ENCODE assay signal across 8 cellular contexts in the genomic region with DNA sequence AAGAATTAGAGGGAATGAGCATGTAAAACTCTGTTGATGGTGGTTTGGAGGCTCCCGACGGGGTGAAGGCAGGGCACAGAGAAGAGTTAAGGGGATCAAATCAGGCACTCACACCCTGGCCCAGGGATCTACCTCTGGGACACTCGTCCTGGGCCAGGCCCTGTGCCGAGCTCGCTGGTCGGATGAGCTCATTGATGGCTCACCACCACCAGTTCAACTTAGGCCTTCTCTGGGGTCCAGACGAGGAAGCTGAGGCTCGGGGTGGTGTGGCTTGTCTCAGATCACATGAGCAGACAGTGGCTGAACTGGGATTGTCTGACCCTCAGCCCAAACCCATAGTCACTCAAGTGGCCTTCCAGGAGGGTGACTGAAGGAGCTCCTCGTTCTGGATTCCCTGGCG. TPM values are rescaled to one million over a fixed set of nuclear protein-coding genes. Genes with fewer than 3 reads are reported as not detected.
DNase-seq lines count a peak whose midpoint lies in the region; ATAC-seq, FAIRE-seq and TF ChIP-seq lines count a peak whose summit lies in the region.

No MANE protein-coding gene starts in this region.

- no peak for FAIRE-seq in GM12891 (lab: Jason Lieb, UNC)

- H4K12ac ChIP-seq in trophoblast cell (ENCODE audit: low read depth, low read length): no peak overlapping the region

- no peak overlapping the region for H2BK5ac ChIP-seq in trophoblast cell (ENCODE audit: low read depth, low read length, poor library complexity)

- H3K9me3 ChIP-seq in SJSA1 (replicated peaks) (no peaks in the 10 kb centered on the region), trophoblast cell (ENCODE audit: insufficient read depth, low read depth, low read length) (no peaks in the 10 kb centered on the region)

- no peak overlapping the region for H2BK120ac ChIP-seq in trophoblast cell (ENCODE audit: insufficient read depth, low read length, poor library complexity)

- ATAC-seq in GM21619 (IDR thresholded peaks at IDR 0.05; ENCODE audit: unreplicated experiment): no peak

- peaks cover 44% of the 10 kb centered on the region for H3K79me2 ChIP-seq in trophoblast cell (ENCODE audit: control insufficient read depth, insufficient read depth, low read length, poor library complexity)

- no peak overlapping the region for H3K18ac ChIP-seq in trophoblast cell (ENCODE audit: low read length)

- H3K9ac ChIP-seq in trophoblast cell (ENCODE audit: low read length): no peak overlapping the region

- H2AK5ac ChIP-seq in trophoblast cell (ENCODE audit: low read length): no peak overlapping the region

- H3K27me3 ChIP-seq in SJSA1 (replicated peaks) (no peaks in the 10 kb centered on the region), trophoblast cell (ENCODE audit: insufficient read depth, low read length) (no peaks in the 10 kb centered on the region)

- H4K8ac ChIP-seq in trophoblast cell (ENCODE audit: low read depth, low read length): no peak overlapping the region

- peaks cover 55% of the 10 kb centered on the region for H3K36me3 ChIP-seq in SJSA1
- H3K36me3 ChIP-seq in trophoblast cell (ENCODE audit: control insufficient read depth in 1 of 2, insufficient read depth in 2 of 2, low read length in 2 of 2): peaks cover 24 to 26% of the 10 kb centered on the region in 2 experiments

- H3K4me1 ChIP-seq in SJSA1 (replicated peaks) (peaks cover 47% of the 10 kb centered on the region), trophoblast cell (ENCODE audit: control insufficient read depth in 1 of 2, insufficient read depth in 2 of 2, low read length in 2 of 2) (peaks cover 18 to 26% of the 10 kb centered on the region in 2 experiments)

- H3K27ac ChIP-seq in SJSA1 (no peak overlapping the region), trophoblast cell (ENCODE audit: low read depth, low read length) (no peak overlapping the region)

- no peak overlapping the region for H4K91ac ChIP-seq in trophoblast cell (ENCODE audit: low read depth, low read length)

- TF ChIP-seq POLR2A in GM12891 (IDR thresholded peaks at IDR 0.05; ENCODE audit: low read depth, low read length): no peak

- no peak for TF ChIP-seq CTCF in epithelial cell of proximal tubule (conservative IDR thresholded peaks at IDR 0.05; ENCODE audit: low read depth, low read length)

- H3K14ac ChIP-seq in trophoblast cell (ENCODE audit: low read length): no peak overlapping the region

- H3K23ac ChIP-seq in trophoblast cell (ENCODE audit: low read length): no peak overlapping the region

- H3K4ac ChIP-seq in trophoblast cell (ENCODE audit: low read depth, low read length): peak overlapping the region; percentile 88

- no peak overlapping the region for H2AFZ ChIP-seq in trophoblast cell (ENCODE audit: insufficient read depth, low read length, poor library complexity)

- no peak overlapping the region for H2BK12ac ChIP-seq in trophoblast cell (ENCODE audit: low read length)

- H3K4me2 ChIP-seq in trophoblast cell (ENCODE audit: low read length): peak overlapping the region; percentile 95

- H3K79me1 ChIP-seq in trophoblast cell (ENCODE audit: low read length): peaks cover 11% of the 10 kb centered on the region

- peak; percentile 24 for DNase-seq in GM03348 (ENCODE audit: low spot score)
- no peak for DNase-seq in SJSA1 (ENCODE audit: low read depth in 1 of 2, low spot score in 2 of 2)
- no peak for DNase-seq in epithelial cell of proximal tubule (ENCODE audit: low read depth)
- no peak for DNase-seq in trophoblast cell
- no peak for DNase-seq in GM19238 (ENCODE audit: insufficient read length, low spot score)
- DNase-seq in NCI-H1694 treated with DMSO at 0.1 percent for 48 hours (lab: John Stamatoyannopoulos, UW): no peak
- DNase-seq in GM12891 (ENCODE audit: insufficient read length, low spot score): no peak

- WGBS in trophoblast cell (ENCODE audit: extremely low coverage, insufficient coverage, insufficient read length): no CpG with 5 or more reads among the region's 10 CpGs

- H3K4me3 ChIP-seq in SJSA1 (peak overlapping the region; percentile 87; the same call in 1 of the 2 replicates), epithelial cell of proximal tubule (ENCODE audit: low read depth, low read length) (peak overlapping the region; percentile 83), trophoblast cell (ENCODE audit: low read depth, low read length) (no peak overlapping the region)

TF ChIP-seq in GM12891, 5 proteins besides CTCF, POLR2A, EP300 and RAD21:
- TF ChIP-seq SPI1 (IDR thresholded peaks at IDR 0.05; ENCODE audit: low read depth, low read length) (no peak), PAX5 (IDR thresholded peaks at IDR 0.05; ENCODE audit: insufficient read depth, low read length, severe bottlenecking) (no peak), TAF1 (IDR thresholded peaks at IDR 0.05; ENCODE audit: low read depth, low read length) (no peak), POU2F2 (IDR thresholded peaks at IDR 0.05; ENCODE audit: low read depth, low read length) (no peak), POLR2AphosphoS5 (IDR thresholded peaks at IDR 0.05; ENCODE audit: low read depth, low read length) (no peak)

RNA-seq across cellular contexts. Expression of gene NACC1, which starts 1.6 kb away (rescaled TPM):
- 48.9 and 75.9 TPM in 2 replicates for total RNA-seq in SJSA1 (2014; rRNA removed; shearing (Covaris generic))
- total RNA-seq in epithelial cell of proximal tubule: 72.2 and 114 TPM in 2 replicates
- 149 and 154 TPM in 2 replicates for polyA plus RNA-seq in trophoblast cell (2013)
- 24.0 TPM for polyA plus RNA-seq in GM12891 (2012; ENCODE audit: low read depth, missing spikeins)

RNA-seq across cellular contexts. Expression of gene TRMT1, which starts 3.1 kb away (rescaled TPM):
- 29.6 and 49.9 TPM in 2 replicates for total RNA-seq in SJSA1 (2014; rRNA removed; shearing (Covaris generic))
- 49.9 and 56.1 TPM in 2 replicates for total RNA-seq in epithelial cell of proximal tubule
- polyA plus RNA-seq in trophoblast cell (2013): 26.6 and 28.8 TPM in 2 replicates
- 39.2 TPM for polyA plus RNA-seq in GM12891 (2012; ENCODE audit: low read depth, missing spikeins)

RNA-seq across cellular contexts. Expression of gene LYL1, which starts 17.0 kb away (rescaled TPM):
- total RNA-seq in SJSA1 (2014; rRNA removed; shearing (Covaris generic)): not detected in 2 replicates
- total RNA-seq in epithelial cell of proximal tubule: 4.0 and 6.9 TPM in 2 replicates
- polyA plus RNA-seq in trophoblast cell (2013): 0.10 and 0.16 TPM in 2 replicates
- 5.6 TPM for polyA plus RNA-seq in GM12891 (2012; ENCODE audit: low read depth, missing spikeins)

RNA-seq across cellular contexts. Expression of gene STX10, which starts 30.5 kb away (rescaled TPM):
- 106 and 125 TPM in 2 replicates for total RNA-seq in SJSA1 (2014; rRNA removed; shearing (Covaris generic))
- total RNA-seq in epithelial cell of proximal tubule: 89.0 and 92.7 TPM in 2 replicates
- polyA plus RNA-seq in trophoblast cell (2013): 45.9 and 47.7 TPM in 2 replicates
- 42.4 TPM for polyA plus RNA-seq in GM12891 (2012; ENCODE audit: low read depth, missing spikeins)

RNA-seq across cellular contexts. Expression of gene IER2, which starts 30.6 kb away (rescaled TPM):
- total RNA-seq in SJSA1 (2014; rRNA removed; shearing (Covaris generic)): 12.3 and 25.5 TPM in 2 replicates
- 105 and 145 TPM in 2 replicates for total RNA-seq in epithelial cell of proximal tubule
- polyA plus RNA-seq in trophoblast cell (2013): 139 and 150 TPM in 2 replicates
- polyA plus RNA-seq in GM12891 (2012; ENCODE audit: low read depth, missing spikeins): 61.4 TPM
